Comparison of ENCODE assay signal across 1 cellular context in genomic region chr11:77127969-77128691, GRCh38.
TF ChIP-seq lines count a peak whose summit lies in the region.

MYO7A (plus strand) TSS chr11:77128246; CDS start chr11:77130635, 2,389 bp downstream.

TF ChIP-seq in HepG2, 621 proteins besides CTCF, POLR2A, EP300 and RAD21 (continued from another document and continues in another):
- TF ChIP-seq ZNF407 (CRISPR knock-in tag; IDR thresholded peaks at IDR 0.05; ENCODE audit: not compliant biosample characterization) (peak; percentile 81), DRAP1 (CRISPR knock-in tag; IDR thresholded peaks at IDR 0.05) (peak; percentile 91), ZNF770 (CRISPR knock-in tag; IDR thresholded peaks at IDR 0.05) (no peak; the same call in 1 of the 2 replicates), ZBTB40 (IDR thresholded peaks at IDR 0.05) (no peak), ZBTB40 (CRISPR knock-in tag; IDR thresholded peaks at IDR 0.05) (no peak; the same call in 1 of the 2 replicates), FOXM1 (CRISPR knock-in tag; IDR thresholded peaks at IDR 0.05) (no peak), ZFAT (CRISPR knock-in tag; conservative IDR thresholded peaks at IDR 0.05) (no peak), SP2 (CRISPR knock-in tag; IDR thresholded peaks at IDR 0.05) (no peak), ASH2L (IDR thresholded peaks at IDR 0.05; ENCODE audit: insufficient read length, low read depth, low read length) (peak; percentile 2), ZNF564 (CRISPR knock-in tag; IDR thresholded peaks at IDR 0.05) (no peak; the same call in 1 of the 2 replicates), ZNF350 (CRISPR knock-in tag; IDR thresholded peaks at IDR 0.05; ENCODE audit: borderline replicate concordance, low read depth) (no peak; the same call in 1 of the 2 replicates), ZNF280B (CRISPR knock-in tag; IDR thresholded peaks at IDR 0.05; ENCODE audit: borderline replicate concordance) (no peak), WIZ (CRISPR knock-in tag; IDR thresholded peaks at IDR 0.05) (peak; percentile 25; the same call in 1 of the 2 replicates), ZBTB4 (CRISPR knock-in tag; IDR thresholded peaks at IDR 0.05; ENCODE audit: borderline replicate concordance) (no peak), ZNF138 (CRISPR knock-in tag; IDR thresholded peaks at IDR 0.05; ENCODE audit: low read depth) (no peak), ZNF749 (CRISPR knock-in tag; IDR thresholded peaks at IDR 0.05; ENCODE audit: borderline replicate concordance) (no peak), REST (IDR thresholded peaks at IDR 0.05; ENCODE audit: borderline replicate concordance in 1 of 2, low read depth in 1 of 2, low read length in 2 of 2) (peak; percentile 25 to 85), SYNCRIP (IDR thresholded peaks at IDR 0.05; ENCODE audit: insufficient read depth, low read depth, low read length) (no peak), ZNF839 (CRISPR knock-in tag; IDR thresholded peaks at IDR 0.05; ENCODE audit: borderline replicate concordance) (no peak), SNAI1 (CRISPR knock-in tag; IDR thresholded peaks at IDR 0.05; ENCODE audit: borderline replicate concordance) (no peak)
